22 cellular contexts compared by ENCODE assay signal in genomic region chr20:31590717-31591225, GRCh38. TPM values are rescaled to one million over a fixed set of nuclear protein-coding genes. Genes with fewer than 3 reads are reported as not detected.
DNase-seq lines count a peak whose midpoint lies in the region; ATAC-seq, FAIRE-seq and TF ChIP-seq lines count a peak whose summit lies in the region.
"Had no signal": no experiment of that assay in that cellular context is flagged by ENCODE, and none has a peak within 500 bp of the region (broad histone marks: within the 10 kb centered on the region; RNA-seq: fewer than 3 reads in every experiment).

No MANE protein-coding gene starts in this region.

- DNase-seq in HepG2 (ENCODE audit: low spot score) (no peak), right lobe of liver (no peak), ascending aorta (ENCODE audit: low spot score in 2 of 2) (no peak), mesendoderm (peak; percentile 89), foreskin keratinocyte (no peak)
- no peak for DNase-seq in stimulated activated CD4-positive, alpha-beta T cell treated with anti-CD3 and anti-CD28 coated beads, Interleukin-4, amount 100 ng/mL, for 24 hours
- no peak for DNase-seq in activated CD4-positive, alpha-beta T cell treated with anti-CD3 and anti-CD28 coated beads for 36 hours
- DNase-seq in stimulated activated CD4-positive, alpha-beta T cell treated with anti-CD3 and anti-CD28 coated beads, Interleukin-1b, Interleukin-23, amount 100 ng/mL, for 48 hours = no peak
- DNase-seq: activated CD4-positive, alpha-beta T cell treated with anti-CD3 and anti-CD28 coated beads, Interleukin-2, amount 50 U/mL, for 48 hours; activated naive CD8-positive, alpha-beta T cell treated with anti-CD3 and anti-CD28 coated beads for 36 hours; activated T-cell treated with anti-CD3 and anti-CD28 coated beads, Interleukin-2, amount 50 U/mL, for 24 hours; CD4-positive, CD25-positive, alpha-beta regulatory T cell; DND-41; Kasumi-1; NCI-H1417; SW 1271 had no signal

- in situ Hi-C loops in HepG2 (cut with HindIII; ENCODE audit: extremely low pct_ligation_motif_present, low pct_unique_long_range_greater_than_20kb) = no loop called here

- peak overlapping the region; percentile 99 for H2BK5ac ChIP-seq in mesendoderm (ENCODE audit: low read length)

- H3K27ac Mint-ChIP-seq in activated CD4-positive, alpha-beta T cell treated with anti-CD3 and anti-CD28 coated beads for 36 hours = no peak overlapping the region
- H3K27ac Mint-ChIP-seq: activated naive CD8-positive, alpha-beta T cell treated with anti-CD3 and anti-CD28 coated beads for 36 hours; activated T-cell treated with anti-CD3 and anti-CD28 coated beads, Interleukin-2, amount 50 U/mL, for 24 hours; CD4-positive, CD25-positive, alpha-beta regulatory T cell had no signal

- no TSS peak for BruUV-seq in HepG2 (replicated peaks; lab: Mats Ljungman, UMichigan)

- no peak overlapping the region for H3K9ac ChIP-seq in HepG2 (ENCODE audit: insufficient read depth, low read depth, low read length)
- peak overlapping the region; percentile 58 for H3K9ac ChIP-seq in mesendoderm (ENCODE audit: low read length)

- CTCF ChIA-PET in HepG2 (lab: Yijun Ruan, JAX; ENCODE audit: low intra/inter-chr PET ratio, low total read pairs) = no interaction called here
- CTCF ChIA-PET in activated CD4-positive, alpha-beta T cell treated with anti-CD3 and anti-CD28 coated beads for 36 hours (lab: Charles Lee) = interaction anchor here (0.7 to 4.1 kb wide), 7 partner anchors 11 to 35 kb away, joined by 3 to 33 read pairs (median 3); no protein-coding TSS in a partner anchor

- H2BK120ac ChIP-seq in mesendoderm (ENCODE audit: low read depth, low read length) = peak overlapping the region; percentile 1

- H3K4ac ChIP-seq in mesendoderm (ENCODE audit: low read depth, low read length) = peak overlapping the region; percentile 5

- no peak overlapping the region for H3K4me3 Mint-ChIP-seq in activated CD4-positive, alpha-beta T cell treated with anti-CD3 and anti-CD28 coated beads for 36 hours
- H3K4me3 Mint-ChIP-seq: activated naive CD8-positive, alpha-beta T cell treated with anti-CD3 and anti-CD28 coated beads for 36 hours; activated T-cell treated with anti-CD3 and anti-CD28 coated beads, Interleukin-2, amount 50 U/mL, for 24 hours; CD4-positive, CD25-positive, alpha-beta regulatory T cell had no signal

- H3K18ac ChIP-seq in mesendoderm (ENCODE audit: low read length) = peak overlapping the region; percentile 69

- no peaks in the 10 kb centered on the region for H3K9me3 ChIP-seq in HepG2 (ENCODE audit: low read length)
- H3K9me3 ChIP-seq in right lobe of liver = no peaks in the 10 kb centered on the region
- no peaks in the 10 kb centered on the region for H3K9me3 ChIP-seq in ascending aorta
- H3K9me3 ChIP-seq: thoracic aorta had no signal

- no peak overlapping the region for H4K8ac ChIP-seq in mesendoderm (ENCODE audit: low read depth, low read length)

- no peak for ATAC-seq in HepG2
- no peak for ATAC-seq in right lobe of liver
- no peak for ATAC-seq in foreskin keratinocyte
- ATAC-seq in activated CD4-positive, alpha-beta T cell treated with anti-CD3 and anti-CD28 coated beads for 36 hours = no peak

- WGBS in HepG2 (ENCODE audit: low lambda C conversion rate) = 75% methylated on average over 7 of the region's 7 CpGs
- 78% methylated on average over 4 of the region's 7 CpGs for WGBS in right lobe of liver (ENCODE audit: insufficient coverage, low coverage, low lambda C conversion rate, missing lambda C conversion rate)
- no CpG with 5 or more reads among the region's 7 CpGs for WGBS in mesendoderm (ENCODE audit: extremely low coverage, insufficient coverage, low lambda C conversion rate)

- no peak overlapping the region for H4K5ac ChIP-seq in mesendoderm (ENCODE audit: low read length)

- H3K9me3 Mint-ChIP-seq in activated CD4-positive, alpha-beta T cell treated with anti-CD3 and anti-CD28 coated beads for 36 hours (ENCODE audit: low read depth) = no peaks in the 10 kb centered on the region
- H3K9me3 Mint-ChIP-seq: activated naive CD8-positive, alpha-beta T cell treated with anti-CD3 and anti-CD28 coated beads for 36 hours; activated T-cell treated with anti-CD3 and anti-CD28 coated beads, Interleukin-2, amount 50 U/mL, for 24 hours; CD4-positive, CD25-positive, alpha-beta regulatory T cell had no signal

- no peak for TF ChIP-seq RAD21 in HepG2 (CRISPR knock-in tag; IDR thresholded peaks at IDR 0.05)

- intact Hi-C loops in HepG2 (cut with micrococcal nuclease; ENCODE audit: unreplicated experiment) (no loop called here), right lobe of liver (cut with DNase I) (no loop called here), ascending aorta (cut with DNase I) (no loop called here)
- intact Hi-C loops in activated CD4-positive, alpha-beta T cell treated with anti-CD3 and anti-CD28 coated beads for 36 hours (cut with DNase I, micrococcal nuclease) = no loop called here

- H3K79me2 ChIP-seq in HepG2 (ENCODE audit: insufficient read depth, low read length) (peaks cover 15% of the 10 kb centered on the region), mesendoderm (ENCODE audit: control insufficient read depth, insufficient read depth, low read length) (no peaks in the 10 kb centered on the region)

- H3K36me3 ChIP-seq in HepG2 (replicated peaks in 1 of 2; ENCODE audit: control insufficient read depth in 1 of 2, insufficient read depth in 2 of 2, low read length in 2 of 2) (no peaks in the 10 kb centered on the region), right lobe of liver (no peaks in the 10 kb centered on the region), ascending aorta (no peaks in the 10 kb centered on the region), mesendoderm (ENCODE audit: control insufficient read depth, insufficient read depth, low read length) (no peaks in the 10 kb centered on the region)
- H3K36me3 ChIP-seq: thoracic aorta had no signal

- H3K4me1 ChIP-seq in HepG2 (ENCODE audit: insufficient read depth, low read length) (peaks cover 77% of the 10 kb centered on the region), right lobe of liver (peaks cover 0 to 6% (median 2%) of the 10 kb centered on the region in 4 donors), ascending aorta (peaks cover 0 to 24% of the 10 kb centered on the region in 2 donors), mesendoderm (ENCODE audit: control insufficient read depth, low read depth, low read length) (peaks cover 15% of the 10 kb centered on the region), foreskin keratinocyte (peaks cover 25% of the 10 kb centered on the region)

- TF ChIP-seq POLR2A in HepG2 (IDR thresholded peaks at IDR 0.05; ENCODE audit: insufficient read depth in 1 of 2, low read depth in 2 of 2, low read length in 2 of 2) (no peak), right lobe of liver (IDR thresholded peaks at IDR 0.05) (no peak)

- no peak overlapping the region for H2AK5ac ChIP-seq in mesendoderm (ENCODE audit: low read length)

- H3K27me3 Mint-ChIP-seq in activated CD4-positive, alpha-beta T cell treated with anti-CD3 and anti-CD28 coated beads for 36 hours = peaks cover 16% of the 10 kb centered on the region

- no peaks in the 10 kb centered on the region for H4K20me1 ChIP-seq in HepG2 (ENCODE audit: insufficient read depth, low read length)

- no peaks in the 10 kb centered on the region for H3K79me1 ChIP-seq in mesendoderm (ENCODE audit: low read length)

- peak overlapping the region; percentile 92 for H3K23ac ChIP-seq in mesendoderm (ENCODE audit: low read length)

- peak overlapping the region; percentile 91 for H3K56ac ChIP-seq in mesendoderm (ENCODE audit: low read length)

- H3K27ac ChIP-seq in HepG2 (ENCODE audit: extremely low read length, insufficient read depth, low read length) (peak overlapping the region; percentile 1), right lobe of liver (no peak overlapping the region), ascending aorta (peak overlapping the region; percentile 12 to 31), mesendoderm (ENCODE audit: low read depth, low read length) (peak overlapping the region; percentile 52), foreskin keratinocyte (no peak overlapping the region)
- H3K27ac ChIP-seq: thoracic aorta had no signal

- no peak overlapping the region for H3K4me3 ChIP-seq in HepG2 (replicated peaks in 1 of 3; ENCODE audit: insufficient read depth in 1 of 3, low read depth in 2 of 3, low read length in 3 of 3)
- no peak overlapping the region for H3K4me3 ChIP-seq in right lobe of liver
- H3K4me3 ChIP-seq in ascending aorta = no peak overlapping the region
- H3K4me3 ChIP-seq in mesendoderm (ENCODE audit: low read length) = no peak overlapping the region
- H3K4me3 ChIP-seq: thoracic aorta had no signal

- POLR2A ChIA-PET in HepG2 (lab: Yijun Ruan, JAX) = interaction anchor here (2.6 to 12.7 kb wide), 3 partner anchors 13 to 17 kb away, joined by 10 to 362 read pairs (median 97); partner anchors contain the start of gene ID1
- POLR2A ChIA-PET in activated CD4-positive, alpha-beta T cell treated with anti-CD3 and anti-CD28 coated beads for 36 hours (lab: Charles Lee) = no interaction called here

- no peak overlapping the region for H3K4me2 ChIP-seq in HepG2 (ENCODE audit: low read depth, low read length)
- no peak overlapping the region for H3K4me2 ChIP-seq in mesendoderm (ENCODE audit: low read length)

- FAIRE-seq in HepG2 (lab: Jason Lieb, UNC) = no peak
- FAIRE-seq: bronchial epithelial cell, GM18507, H54 had no signal

- H3K4me1 Mint-ChIP-seq in activated CD4-positive, alpha-beta T cell treated with anti-CD3 and anti-CD28 coated beads for 36 hours = peaks cover 5% of the 10 kb centered on the region

- no peaks in the 10 kb centered on the region for H3K36me3 Mint-ChIP-seq in activated CD4-positive, alpha-beta T cell treated with anti-CD3 and anti-CD28 coated beads for 36 hours (ENCODE audit: low read depth)
- H3K36me3 Mint-ChIP-seq: activated naive CD8-positive, alpha-beta T cell treated with anti-CD3 and anti-CD28 coated beads for 36 hours; CD4-positive, CD25-positive, alpha-beta regulatory T cell had no signal

- no peak for TF ChIP-seq EP300 in HepG2 (IDR thresholded peaks at IDR 0.05; ENCODE audit: low read depth in 2 of 2, low read length in 2 of 2)
- no peak for TF ChIP-seq EP300 in HepG2 (CRISPR knock-in tag; IDR thresholded peaks at IDR 0.05; ENCODE audit: borderline replicate concordance)

- H2AFZ ChIP-seq in HepG2 (ENCODE audit: low read length) = no peak overlapping the region

- no peak overlapping the region for H2BK15ac ChIP-seq in mesendoderm (replicated peaks; ENCODE audit: low read depth)

- TF ChIP-seq CTCF in HepG2 (CRISPR knock-in tag; IDR thresholded peaks at IDR 0.05) (no peak), right lobe of liver (IDR thresholded peaks at IDR 0.05) (no peak), ascending aorta (IDR thresholded peaks at IDR 0.05) (no peak), foreskin keratinocyte (conservative IDR thresholded peaks at IDR 0.05) (no peak)

- H3K27me3 ChIP-seq in HepG2 (ENCODE audit: control insufficient read depth in 1 of 2, insufficient read depth in 2 of 2, low read length in 2 of 2) (no peaks in the 10 kb centered on the region; a peak in 1 of 5 replicates), right lobe of liver (no peaks in the 10 kb centered on the region), ascending aorta (no peaks in the 10 kb centered on the region), mesendoderm (ENCODE audit: insufficient read depth, low read length, poor library complexity) (no peaks in the 10 kb centered on the region), foreskin keratinocyte (no peaks in the 10 kb centered on the region)

RNA-seq across cellular contexts. Expression of gene ID1, which starts 14.3 kb away (rescaled TPM):
- total RNA-seq in HepG2 (2016; rRNA removed; fragmentation: Illumina TruSeq; extraction: Trizol) = 315 and 419 TPM in 2 replicates
- 421 and 422 TPM in 2 replicates for total RNA-seq in HepG2 (2016; cell fraction: cytosol; rRNA removed; fragmentation: Illumina TruSeq; extraction: Trizol; ENCODE audit: low read depth)
- 297 and 421 TPM in 2 replicates for total RNA-seq in HepG2 (2016; cell fraction: insoluble cytoplasmic fraction; rRNA removed; fragmentation: Illumina TruSeq; extraction: Trizol)
- 329 and 339 TPM in 2 replicates for total RNA-seq in HepG2 (2016; cell fraction: membrane; rRNA removed; fragmentation: Illumina TruSeq; extraction: Trizol)
- total RNA-seq in HepG2 (2016; cell fraction: nucleus; rRNA removed; fragmentation: Illumina TruSeq; extraction: Trizol) = 273 and 295 TPM in 2 replicates
- polyA plus RNA-seq in HepG2 (2011; rRNA removed) = 258 and 320 TPM in 2 replicates
- 494 and 1,223 TPM in 2 replicates for polyA plus RNA-seq in HepG2 (2011; cell fraction: cytosol; rRNA removed)
- polyA plus RNA-seq in HepG2 (2011; cell fraction: nucleus; rRNA removed) = 541 and 1,398 TPM in 2 replicates
- polyA plus RNA-seq in HepG2 (2012) = 119 and 147 TPM in 2 replicates
- polyA plus RNA-seq in HepG2 (2016; cell fraction: cytosol; fragmentation: Illumina TruSeq; extraction: Trizol; ENCODE audit: low read depth) = 99.0 and 102 TPM in 2 replicates
- polyA plus RNA-seq in HepG2 (2016; cell fraction: insoluble cytoplasmic fraction; fragmentation: Illumina TruSeq; extraction: Trizol; ENCODE audit: low read depth) = 273 and 282 TPM in 2 replicates
- 104 TPM in 2 replicates for polyA plus RNA-seq in HepG2 (2016; cell fraction: membrane; fragmentation: Illumina TruSeq; extraction: Trizol; ENCODE audit: low read depth)
- polyA plus RNA-seq in HepG2 (2016; cell fraction: nucleus; fragmentation: Illumina TruSeq; extraction: Trizol; ENCODE audit: insufficient read depth, low read depth) = 496 and 499 TPM in 2 replicates
- polyA minus RNA-seq in HepG2 (2011; rRNA and poly(A)+ RNA removed; ENCODE audit: low replicate concordance) = 259 and 709 TPM in 2 replicates
- polyA minus RNA-seq in HepG2 (2011; cell fraction: cytosol; rRNA and poly(A)+ RNA removed) = 242 and 434 TPM in 2 replicates
- 194 and 456 TPM in 2 replicates for polyA minus RNA-seq in HepG2 (2011; cell fraction: nucleus; rRNA and poly(A)+ RNA removed)
- total RNA-seq in right lobe of liver = 100 to 1,000 TPM in 2 of 6 experiments, 10 to 100 TPM in 4; 12.9 to 300 (median 35.0) TPM
- total RNA-seq in ascending aorta = 3,326 TPM
- polyA plus RNA-seq in mesendoderm (2013, experiment 1 of 2) = 298 TPM
- polyA plus RNA-seq in mesendoderm (2013, experiment 2 of 2) = 282 TPM
- 18.8 and 27.9 TPM in 2 replicates for total RNA-seq in foreskin keratinocyte
- 21.4 and 31.9 TPM in 2 replicates for polyA plus RNA-seq in foreskin keratinocyte
- 1 to 10 TPM; 2.2 to 3.5 TPM for total RNA-seq in activated CD4-positive, alpha-beta T cell treated with anti-CD3 and anti-CD28 coated beads for 36 hours

RNA-seq across cellular contexts. Expression of gene COX4I2, which starts 46.9 kb away (rescaled TPM):
- total RNA-seq in HepG2 (2016; rRNA removed; fragmentation: Illumina TruSeq; extraction: Trizol) (not detected in 2 replicates), right lobe of liver (not detected), ascending aorta (61.4 TPM), foreskin keratinocyte (not detected in 2 replicates)
- total RNA-seq in HepG2 (2016; cell fraction: cytosol; rRNA removed; fragmentation: Illumina TruSeq; extraction: Trizol; ENCODE audit: low read depth) = not detected in 2 replicates
- not detected in 2 replicates for total RNA-seq in HepG2 (2016; cell fraction: insoluble cytoplasmic fraction; rRNA removed; fragmentation: Illumina TruSeq; extraction: Trizol)
- total RNA-seq in HepG2 (2016; cell fraction: membrane; rRNA removed; fragmentation: Illumina TruSeq; extraction: Trizol) = not detected in 2 replicates
- total RNA-seq in HepG2 (2016; cell fraction: nucleus; rRNA removed; fragmentation: Illumina TruSeq; extraction: Trizol) = not detected in 2 replicates
- polyA plus RNA-seq in HepG2 (2011; rRNA removed) (0.74 and 1.1 TPM in 2 replicates), foreskin keratinocyte (not detected in 2 replicates)
- 0.97 and 1.4 TPM in 2 replicates for polyA plus RNA-seq in HepG2 (2011; cell fraction: cytosol; rRNA removed)
- 0.31 TPM in 1 of 2 replicates, not detected in the other for polyA plus RNA-seq in HepG2 (2011; cell fraction: nucleus; rRNA removed)
- polyA plus RNA-seq in HepG2 (2012) = 0.61 and 0.68 TPM in 2 replicates
- not detected in 2 replicates for polyA plus RNA-seq in HepG2 (2016; cell fraction: cytosol; fragmentation: Illumina TruSeq; extraction: Trizol; ENCODE audit: low read depth)
- polyA plus RNA-seq in HepG2 (2016; cell fraction: insoluble cytoplasmic fraction; fragmentation: Illumina TruSeq; extraction: Trizol; ENCODE audit: low read depth) = not detected in 2 replicates
- polyA plus RNA-seq in HepG2 (2016; cell fraction: membrane; fragmentation: Illumina TruSeq; extraction: Trizol; ENCODE audit: low read depth) = not detected in 2 replicates
- not detected in 2 replicates for polyA plus RNA-seq in HepG2 (2016; cell fraction: nucleus; fragmentation: Illumina TruSeq; extraction: Trizol; ENCODE audit: insufficient read depth, low read depth)
- polyA minus RNA-seq in HepG2 (2011; rRNA and poly(A)+ RNA removed; ENCODE audit: low replicate concordance) = not detected in 2 replicates
- polyA minus RNA-seq in HepG2 (2011; cell fraction: cytosol; rRNA and poly(A)+ RNA removed) = not detected in 2 replicates
- not detected in 2 replicates for polyA minus RNA-seq in HepG2 (2011; cell fraction: nucleus; rRNA and poly(A)+ RNA removed)
- polyA plus RNA-seq in mesendoderm (2013, experiment 1 of 2) = 0.06 TPM
- not detected for polyA plus RNA-seq in mesendoderm (2013, experiment 2 of 2)
- not detected for total RNA-seq in activated CD4-positive, alpha-beta T cell treated with anti-CD3 and anti-CD28 coated beads for 36 hours
- total RNA-seq: activated naive CD8-positive, alpha-beta T cell treated with anti-CD3 and anti-CD28 coated beads for 36 hours; bronchial epithelial cell; CD4-positive, CD25-positive, alpha-beta regulatory T cell; osteoblast had no signal
- polyA plus RNA-seq: AG04450; CD4-positive, CD25-positive, alpha-beta regulatory T cell had no signal

Comparison
In these comparisons a context has a peak if more than half of its experiments do, and no peak if none do; other contexts are left out.
1. H3K27ac ChIP-seq: peak in HepG2 (single experiment), ascending aorta (2 of 2) and mesendoderm (single experiment); none in right lobe of liver (0 of 3) and foreskin keratinocyte (single experiment).
2. RNA of gene COX4I2, which starts 46.9 kb away (total RNA-seq): 61.4 TPM in ascending aorta (single experiment); not detected in HepG2, not detected in right lobe of liver, not detected in foreskin keratinocyte and not detected in activated CD4-positive, alpha-beta T cell treated with anti-CD3 and anti-CD28 coated beads for 36 hours; every median in the first group is over 10 times any median in the second.